In the genomic region with DNA sequence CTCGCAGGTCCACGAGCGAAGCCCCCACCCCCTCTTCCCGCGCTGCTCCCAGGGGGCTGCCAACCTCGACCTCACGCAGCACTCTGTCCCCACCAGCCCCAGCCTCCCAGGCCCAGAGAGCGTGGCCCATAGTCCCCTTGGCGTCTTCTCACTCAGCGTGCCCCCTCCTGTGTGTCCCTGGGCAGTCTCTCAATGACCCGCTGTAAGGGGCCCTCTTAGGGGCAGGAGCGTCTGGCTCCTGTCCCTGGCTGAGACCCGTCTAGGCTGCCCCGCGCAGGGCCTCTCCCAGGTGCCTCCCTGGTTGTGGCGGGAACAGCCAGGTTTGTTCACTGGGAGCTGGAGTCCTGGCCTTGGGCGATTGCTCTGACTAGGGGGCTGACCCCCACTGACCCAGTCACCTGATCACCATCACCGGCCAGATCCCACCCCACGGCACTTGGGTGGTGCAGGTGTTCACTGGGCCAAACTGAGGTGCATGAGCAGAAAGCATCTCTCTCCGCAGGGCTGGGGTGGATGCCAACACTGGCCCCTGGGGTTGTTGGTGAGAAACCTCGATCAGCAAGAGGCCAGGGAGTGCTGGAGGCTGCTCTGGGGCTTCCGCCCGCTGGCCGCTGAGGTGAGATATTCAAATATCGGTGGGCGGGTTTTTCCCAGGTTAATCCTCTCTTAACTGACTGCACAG, we compare ENCODE assay signal across 10 cellular contexts. TPM values are rescaled to one million over a fixed set of nuclear protein-coding genes. Genes with fewer than 3 reads are reported as not detected.
DNase-seq lines count a peak whose midpoint lies in the region; ATAC-seq and TF ChIP-seq lines count a peak whose summit lies in the region.
"Had no signal": no experiment of that assay in that cellular context is flagged by ENCODE, and none has a peak within 500 bp of the region (broad histone marks: within the 10 kb centered on the region; RNA-seq: fewer than 3 reads in every experiment).

No MANE protein-coding gene starts in this region.

- TF ChIP-seq CTCF in chondrocyte (IDR thresholded peaks at IDR 0.05), result no peak

- no peaks in the 10 kb centered on the region for H3K9me3 Mint-ChIP-seq in chondrocyte (ENCODE audit: low read depth)
- H3K9me3 Mint-ChIP-seq: activated naive CD4-positive, alpha-beta T cell treated with anti-CD3 and anti-CD28 coated beads, Interleukin-2, amount 50 U/mL, for 72 hours had no signal

- peak; percentile 47 for DNase-seq in left kidney (ENCODE audit: low read depth, low spot score)
- DNase-seq in chondrocyte (ENCODE audit: low spot score), result no peak
- no peak for DNase-seq in NK-92 (lab: John Stamatoyannopoulos, UW; ENCODE audit: unreplicated experiment)
- DNase-seq in HuH-7 (ENCODE audit: low spot score), result no peak
- DNase-seq in activated gamma-delta T cell treated with Interleukin-2 at 50 U/mL for 16 hours, result no peak
- DNase-seq: DND-41 had no signal

- H3K36me3 Mint-ChIP-seq in chondrocyte (ENCODE audit: low read depth), result no peaks in the 10 kb centered on the region
- H3K36me3 Mint-ChIP-seq: activated naive CD4-positive, alpha-beta T cell treated with anti-CD3 and anti-CD28 coated beads, Interleukin-2, amount 50 U/mL, for 72 hours had no signal

- H3K4me3 Mint-ChIP-seq in chondrocyte (ENCODE audit: unreplicated experiment), result no peak overlapping the region

- H3K4me1 Mint-ChIP-seq in chondrocyte (ENCODE audit: low read depth), result peaks cover 12% of the 10 kb centered on the region

- peaks cover 10% of the 10 kb centered on the region for H3K27me3 Mint-ChIP-seq in chondrocyte (ENCODE audit: low read depth)

- H3K27ac Mint-ChIP-seq in chondrocyte (ENCODE audit: unreplicated experiment), result no peak overlapping the region
- H3K27ac Mint-ChIP-seq: activated naive CD4-positive, alpha-beta T cell treated with anti-CD3 and anti-CD28 coated beads, Interleukin-2, amount 50 U/mL, for 72 hours had no signal

- peak; percentile 39 for ATAC-seq in GM18498 (IDR thresholded peaks at IDR 0.05; ENCODE audit: unreplicated experiment)
- peak; percentile 48 for ATAC-seq in GM21447 (IDR thresholded peaks at IDR 0.05; ENCODE audit: unreplicated experiment)
- ATAC-seq in HG03196 (IDR thresholded peaks at IDR 0.05; ENCODE audit: unreplicated experiment), result peak; percentile 44
- ATAC-seq: activated naive CD4-positive, alpha-beta T cell treated with anti-CD3 and anti-CD28 coated beads, Interleukin-2, amount 50 U/mL, for 72 hours had no signal

RNA-seq across cellular contexts. Expression of a gene that starts 12.6 kb away (rescaled TPM):
- not detected in 3 replicates for total RNA-seq in chondrocyte
